Comparison of ENCODE assay signal across 8 cellular contexts in the genomic region with DNA sequence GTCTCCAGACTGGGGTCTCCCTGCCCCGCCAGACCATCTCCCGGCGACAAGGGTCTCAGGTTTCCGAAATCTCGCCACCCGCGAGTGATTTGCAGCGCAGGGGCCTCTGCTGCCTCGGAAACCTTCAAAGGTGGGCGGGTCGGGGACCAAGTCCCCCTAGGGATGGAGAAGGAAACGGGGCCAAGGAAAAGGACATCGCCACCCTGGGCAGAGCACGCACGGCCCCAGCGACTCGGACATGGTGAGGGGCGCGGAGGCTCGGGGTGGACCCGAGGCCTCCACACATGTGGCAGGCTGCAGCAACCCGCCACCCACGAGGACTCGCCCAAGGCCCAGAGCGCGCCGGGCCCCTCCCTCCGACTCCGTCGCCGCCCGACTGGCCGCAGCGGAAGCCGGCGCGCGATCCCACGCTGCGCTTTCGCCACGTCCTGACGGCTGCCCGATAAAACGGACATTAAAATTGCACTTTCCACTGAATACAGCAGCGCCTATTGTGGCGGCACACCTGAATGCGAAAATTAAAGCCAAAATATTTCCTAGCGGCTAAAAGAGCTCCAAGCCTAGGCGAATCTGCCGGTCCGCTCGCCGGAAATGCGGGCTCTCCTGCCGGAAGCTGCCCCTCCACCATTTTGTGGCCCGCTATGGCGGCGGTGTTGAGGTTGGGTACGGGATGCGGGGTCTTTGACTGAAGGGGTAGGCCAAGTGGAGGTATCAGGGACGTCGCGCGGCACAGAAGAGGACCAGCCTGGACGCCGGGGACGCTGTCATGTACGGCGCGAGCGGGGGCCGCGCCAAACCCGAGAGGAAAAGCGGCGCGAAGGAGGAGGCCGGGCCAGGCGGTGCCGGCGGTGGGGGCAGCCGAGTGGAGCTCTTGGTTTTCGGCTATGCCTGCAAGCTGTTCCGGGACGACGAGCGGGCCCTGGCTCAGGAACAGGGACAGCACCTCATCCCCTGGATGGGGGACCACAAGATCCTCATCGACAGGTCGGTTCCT. TPM values are rescaled to one million over a fixed set of nuclear protein-coding genes. Genes with fewer than 3 reads are reported as not detected.
DNase-seq lines count a peak whose midpoint lies in the region; ATAC-seq and TF ChIP-seq lines count a peak whose summit lies in the region.

A gene (plus strand): TSS at position 627 of the 994 bp plus-strand sequence. CDS start 140 bp downstream, at position 767.

- ATAC-seq in HG02588 (IDR thresholded peaks at IDR 0.05; ENCODE audit: unreplicated experiment) (peak; percentile 93), T-helper 17 cell (peak; percentile 91)

- H3K27me3 ChIP-seq in right atrium auricular region (no peaks in the 10 kb centered on the region), uterus (no peaks in the 10 kb centered on the region)

- H3K36me3 Mint-ChIP-seq in T-helper 17 cell (ENCODE audit: low read depth) = peaks cover 5% of the 10 kb centered on the region

- H3K27ac Mint-ChIP-seq in T-helper 17 cell = peak within 1 kb of the TSS; percentile 91

- H3K4me1 ChIP-seq in right atrium auricular region (peaks cover 0 to 25% of the 10 kb centered on the region in 2 donors), uterus (peaks cover 9 to 11% of the 10 kb centered on the region in 2 donors)

- peaks cover 14% of the 10 kb centered on the region for H3K4me1 Mint-ChIP-seq in T-helper 17 cell

- H3K4me3 ChIP-seq in GM12875 (ENCODE audit: low read depth, low read length) = peak within 1 kb of the TSS; percentile 69
- peak within 1 kb of the TSS; percentile 95 to 99 for H3K4me3 ChIP-seq in right atrium auricular region
- H3K4me3 ChIP-seq in uterus = peak within 1 kb of the TSS; percentile 91 to 93

- peak within 1 kb of the TSS; percentile 90 to 92 for H3K27ac ChIP-seq in right atrium auricular region
- peak within 1 kb of the TSS; percentile 88 to 89 for H3K27ac ChIP-seq in uterus

- no peak for TF ChIP-seq POLR2A in uterus (IDR thresholded peaks at IDR 0.05)

- peak within 1 kb of the TSS; percentile 96 for H3K4me3 Mint-ChIP-seq in T-helper 17 cell

- TF ChIP-seq CTCF in GM12875 (IDR thresholded peaks at IDR 0.05; ENCODE audit: borderline replicate concordance, insufficient read depth, low read depth, low read length) (no peak), right atrium auricular region (IDR thresholded peaks at IDR 0.05) (no peak), uterus (IDR thresholded peaks at IDR 0.05) (no peak)

- H3K36me3 ChIP-seq in right atrium auricular region (peaks cover 20% of the 10 kb centered on the region), uterus (no peaks in the 10 kb centered on the region)

- no peaks in the 10 kb centered on the region for H3K27me3 Mint-ChIP-seq in T-helper 17 cell

- DNase-seq in NCI-H1092 treated with DMSO at 0.1 percent for 48 hours (lab: John Stamatoyannopoulos, UW) (peak; percentile 74), T-helper 17 cell (peak; percentile 52 to 61 (median 59)), amygdala (lab: John Stamatoyannopoulos, UW) (peak in 54 of 56 donors; percentile 23 to 89 (median 74)), right atrium auricular region (ENCODE audit: low spot score) (peak; percentile 63), putamen (ENCODE audit: low spot score) (peak; percentile 80), uterus (peak; percentile 54 to 74)

- intact Hi-C loops in uterus (cut with DNase I; ENCODE audit: low total_unique reads) = no loop called here

- H3K9me3 ChIP-seq in T-helper 17 cell (ENCODE audit: control insufficient read depth, low read length, poor library complexity, severe bottlenecking) = no peaks in the 10 kb centered on the region
- peaks cover 0 to 1% of the 10 kb centered on the region in 2 donors for H3K9me3 ChIP-seq in right atrium auricular region
- no peaks in the 10 kb centered on the region for H3K9me3 ChIP-seq in uterus

RNA-seq across cellular contexts. Expression of the gene that starts here (rescaled TPM):
- 10 to 100 TPM; 80.0 to 87.8 TPM for total RNA-seq in T-helper 17 cell
- 10 to 100 TPM; 11.4 to 12.3 TPM for total RNA-seq in right atrium auricular region
- 10 to 100 TPM; 25.3 to 78.1 (median 55.2) TPM for total RNA-seq in uterus

Comparison
In these comparisons a context has a peak if more than half of its experiments do, and no peak if none do; other contexts are left out.
1. Peak in every context shown above with its lines: DNase-seq, ATAC-seq, H3K4me3 ChIP-seq and H3K27ac ChIP-seq.